ENCODE assay signal across 19 cellular contexts in the genomic region with DNA sequence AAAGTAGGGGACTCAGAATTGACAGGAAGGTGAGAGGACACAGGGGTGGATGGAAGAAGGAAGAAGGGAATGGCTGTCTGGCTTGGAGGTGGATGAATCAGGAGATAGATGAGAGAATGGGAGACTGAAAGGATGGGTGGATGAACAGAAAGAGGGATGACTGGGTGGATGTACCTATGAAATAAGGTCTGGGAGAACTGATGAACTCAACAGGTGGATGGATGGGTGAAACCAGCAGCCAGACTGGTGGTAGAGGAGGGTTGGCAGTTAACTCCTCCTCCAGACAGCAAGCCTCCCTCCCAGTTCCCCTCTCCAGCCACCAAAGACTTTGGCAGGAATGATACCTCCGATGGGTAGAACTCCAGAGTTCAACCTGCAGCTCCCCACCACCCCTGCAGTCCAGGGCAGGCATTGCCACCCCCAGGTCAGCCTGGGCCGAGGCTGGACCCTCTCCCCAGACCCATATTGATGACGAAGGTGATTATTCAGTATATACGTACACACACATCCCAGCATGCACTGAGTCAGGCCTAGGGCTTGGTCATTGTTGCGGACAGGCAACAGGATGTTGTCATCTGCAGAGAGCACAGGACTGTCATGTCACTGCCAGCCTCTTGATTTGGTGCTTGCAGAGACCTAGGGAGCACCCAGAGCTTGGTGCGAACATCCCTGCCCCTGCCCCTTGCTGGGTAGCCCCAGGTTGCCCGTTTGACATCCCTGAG. TPM values are rescaled to one million over a fixed set of nuclear protein-coding genes. Genes with fewer than 3 reads are reported as not detected.
A peak's percentile ranks its signal among the peaks of the same experiment; 100 is the strongest.
DNase-seq lines count a peak whose midpoint lies in the region; ATAC-seq, FAIRE-seq and TF ChIP-seq lines count a peak whose summit lies in the region.
"Had no signal": no experiment of that assay in that cellular context is flagged by ENCODE, and none has a peak within 500 bp of the region (broad histone marks: within the 10 kb centered on the region; RNA-seq: fewer than 3 reads in every experiment).

No MANE protein-coding gene starts in this region.

- in situ Hi-C loops in HepG2 (cut with HindIII; ENCODE audit: extremely low pct_ligation_motif_present, low pct_unique_long_range_greater_than_20kb) = loop anchor here (5.0 kb wide), 1 partner anchor 100 kb away; no protein-coding TSS in a partner anchor

- H3K4me3 Mint-ChIP-seq in T-helper 17 cell = no peak overlapping the region
- H3K4me3 Mint-ChIP-seq in naive thymus-derived CD4-positive, alpha-beta T cell = peak overlapping the region in 3 of 10 donors; percentile 3 to 25 (median 3)
- H3K4me3 Mint-ChIP-seq in stimulated activated naive CD8-positive, alpha-beta T cell treated with anti-CD3 and anti-CD28 coated beads, Interleukin-15, amount 100 ng/mL, for 72 hours = no peak overlapping the region
- no peak overlapping the region for H3K4me3 Mint-ChIP-seq in mesothelial cell of epicardium

- peaks cover 12% of the 10 kb centered on the region for H3K4me1 Mint-ChIP-seq in T-helper 17 cell
- peaks cover 6 to 62% (median 47%) of the 10 kb centered on the region in 7 donors for H3K4me1 Mint-ChIP-seq in naive thymus-derived CD4-positive, alpha-beta T cell
- peaks cover 21% of the 10 kb centered on the region for H3K4me1 Mint-ChIP-seq in stimulated activated naive CD8-positive, alpha-beta T cell treated with anti-CD3 and anti-CD28 coated beads, Interleukin-15, amount 100 ng/mL, for 72 hours
- no peaks in the 10 kb centered on the region for H3K4me1 Mint-ChIP-seq in mesothelial cell of epicardium

- H3K9me3 ChIP-seq in HepG2 (ENCODE audit: low read length) (no peaks in the 10 kb centered on the region), right lobe of liver (no peaks in the 10 kb centered on the region), T-helper 17 cell (ENCODE audit: control insufficient read depth, low read length, poor library complexity, severe bottlenecking) (no peaks in the 10 kb centered on the region)
- peaks cover 0 to 3% (median 0%) of the 10 kb centered on the region in 3 experiments for H3K9me3 ChIP-seq in naive thymus-derived CD4-positive, alpha-beta T cell (ENCODE audit: control insufficient read depth in 2 of 3, low read length in 3 of 3)

- intact Hi-C loops in HepG2 (cut with micrococcal nuclease; ENCODE audit: unreplicated experiment) = loop anchor here (10.0 kb wide), 1 partner anchor 207 kb away; no protein-coding TSS in a partner anchor
- intact Hi-C loops in right lobe of liver (cut with DNase I) = no loop called here
- intact Hi-C loops in naive thymus-derived CD4-positive, alpha-beta T cell (cut with micrococcal nuclease) = no loop called here

- peak overlapping the region; percentile 71 for H3K27ac Mint-ChIP-seq in T-helper 17 cell
- peak overlapping the region in 6 of 9 donors; percentile 7 to 80 (median 42) for H3K27ac Mint-ChIP-seq in naive thymus-derived CD4-positive, alpha-beta T cell
- H3K27ac Mint-ChIP-seq in stimulated activated naive CD8-positive, alpha-beta T cell treated with anti-CD3 and anti-CD28 coated beads, Interleukin-15, amount 100 ng/mL, for 72 hours = no peak overlapping the region
- H3K27ac Mint-ChIP-seq in mesothelial cell of epicardium = no peak overlapping the region

- H3K9ac ChIP-seq in HepG2 (ENCODE audit: insufficient read depth, low read depth, low read length) = no peak overlapping the region

- no peaks in the 10 kb centered on the region for H3K36me3 ChIP-seq in HepG2 (replicated peaks in 1 of 2; ENCODE audit: control insufficient read depth in 1 of 2, insufficient read depth in 2 of 2, low read length in 2 of 2)
- no peaks in the 10 kb centered on the region for H3K36me3 ChIP-seq in right lobe of liver
- H3K36me3 ChIP-seq in naive thymus-derived CD4-positive, alpha-beta T cell (ENCODE audit: control insufficient read depth in 2 of 3, insufficient read depth in 3 of 3, low read length in 3 of 3) = no peaks in the 10 kb centered on the region
- H3K36me3 ChIP-seq: HAP-1 had no signal

- H3K4me2 ChIP-seq in HepG2 (ENCODE audit: low read depth, low read length) = no peak overlapping the region

- POLR2A ChIA-PET in HepG2 (lab: Yijun Ruan, JAX) = no interaction called here
- POLR2A ChIA-PET in naive thymus-derived CD4-positive, alpha-beta T cell (lab: Charles Lee) = interaction anchor here (1.0 kb wide), 1 partner anchor 26 kb away, joined by 3 read pairs; no protein-coding TSS in a partner anchor

- 41% methylated on average over 7 of the region's 7 CpGs for WGBS in HepG2 (ENCODE audit: low lambda C conversion rate)
- 86% methylated on average over 1 of the region's 7 CpGs for WGBS in right lobe of liver (ENCODE audit: insufficient coverage, low coverage, low lambda C conversion rate, missing lambda C conversion rate)

- TF ChIP-seq POLR2A in HepG2 (IDR thresholded peaks at IDR 0.05; ENCODE audit: insufficient read depth in 1 of 2, low read depth in 2 of 2, low read length in 2 of 2) (no peak), right lobe of liver (IDR thresholded peaks at IDR 0.05) (no peak)

- H3K27me3 ChIP-seq in HepG2 (ENCODE audit: control insufficient read depth in 1 of 2, insufficient read depth in 2 of 2, low read length in 2 of 2) (peaks cover 0 to 11% of the 10 kb centered on the region in 2 experiments; a peak in 1 of 5 replicates), right lobe of liver (no peaks in the 10 kb centered on the region)
- no peaks in the 10 kb centered on the region for H3K27me3 ChIP-seq in naive thymus-derived CD4-positive, alpha-beta T cell (ENCODE audit: control insufficient read depth in 2 of 2, insufficient read depth in 2 of 2, low read length in 2 of 2)

- TF ChIP-seq RAD21 in HepG2 (CRISPR knock-in tag; IDR thresholded peaks at IDR 0.05) = no peak

- no peak for FAIRE-seq in HepG2 (lab: Jason Lieb, UNC)
- FAIRE-seq: RCC 7860 had no signal

- TF ChIP-seq CTCF in HepG2 (CRISPR knock-in tag; IDR thresholded peaks at IDR 0.05) = no peak
- TF ChIP-seq CTCF in right lobe of liver (IDR thresholded peaks at IDR 0.05) = no peak
- TF ChIP-seq CTCF in mesothelial cell of epicardium (IDR thresholded peaks at IDR 0.05; ENCODE audit: unreplicated experiment) = no peak

- H3K9me3 Mint-ChIP-seq in naive thymus-derived CD4-positive, alpha-beta T cell = peaks cover 0 to 9% (median 0%) of the 10 kb centered on the region in 11 donors
- peaks cover 5 to 7% of the 10 kb centered on the region in 2 donors for H3K9me3 Mint-ChIP-seq in stimulated activated naive CD8-positive, alpha-beta T cell treated with anti-CD3 and anti-CD28 coated beads, Interleukin-15, amount 100 ng/mL, for 72 hours
- H3K9me3 Mint-ChIP-seq in mesothelial cell of epicardium = peaks cover 4% of the 10 kb centered on the region

- no TSS peak for BruUV-seq in HepG2 (replicated peaks; lab: Mats Ljungman, UMichigan)

- ATAC-seq in HepG2 (no peak), right lobe of liver (no peak), T-helper 17 cell (no peak), HG02623 (IDR thresholded peaks at IDR 0.05; ENCODE audit: unreplicated experiment) (no peak)
- ATAC-seq in naive thymus-derived CD4-positive, alpha-beta T cell = no peak
- peak; percentile 31 for ATAC-seq in stimulated activated naive CD8-positive, alpha-beta T cell treated with anti-CD3 and anti-CD28 coated beads, Interleukin-15, amount 100 ng/mL, for 72 hours

- H4K20me1 ChIP-seq in HepG2 (ENCODE audit: insufficient read depth, low read length) = no peaks in the 10 kb centered on the region

- H3K4me1 ChIP-seq in HepG2 (ENCODE audit: insufficient read depth, low read length) = peaks cover 71% of the 10 kb centered on the region
- peaks cover 0 to 3% (median 0%) of the 10 kb centered on the region in 4 donors for H3K4me1 ChIP-seq in right lobe of liver
- peaks cover 0 to 20% of the 10 kb centered on the region in 2 donors for H3K4me1 ChIP-seq in naive thymus-derived CD4-positive, alpha-beta T cell (ENCODE audit: control insufficient read depth in 2 of 2, insufficient read depth in 2 of 2, low read length in 2 of 2)
- H3K4me1 ChIP-seq: HAP-1 had no signal

- H2AFZ ChIP-seq in HepG2 (ENCODE audit: low read length) = no peak overlapping the region

- H3K27ac ChIP-seq in HepG2 (ENCODE audit: extremely low read length, insufficient read depth, low read length) = no peak overlapping the region
- H3K27ac ChIP-seq in right lobe of liver = no peak overlapping the region
- H3K27ac ChIP-seq in naive thymus-derived CD4-positive, alpha-beta T cell (ENCODE audit: low read depth, low read length) = no peak overlapping the region
- H3K27ac ChIP-seq: HL-60 had no signal

- H3K36me3 Mint-ChIP-seq in T-helper 17 cell (ENCODE audit: low read depth) (no peaks in the 10 kb centered on the region), mesothelial cell of epicardium (no peaks in the 10 kb centered on the region)
- peaks cover 0 to 3% (median 0%) of the 10 kb centered on the region in 5 donors for H3K36me3 Mint-ChIP-seq in naive thymus-derived CD4-positive, alpha-beta T cell

- H3K27me3 Mint-ChIP-seq in T-helper 17 cell (no peaks in the 10 kb centered on the region), mesothelial cell of epicardium (ENCODE audit: low read depth) (peaks cover 20% of the 10 kb centered on the region)
- no peaks in the 10 kb centered on the region for H3K27me3 Mint-ChIP-seq in naive thymus-derived CD4-positive, alpha-beta T cell
- H3K27me3 Mint-ChIP-seq in stimulated activated naive CD8-positive, alpha-beta T cell treated with anti-CD3 and anti-CD28 coated beads, Interleukin-15, amount 100 ng/mL, for 72 hours = no peaks in the 10 kb centered on the region

- DNase-seq in HepG2 (ENCODE audit: low spot score) (no peak), right lobe of liver (no peak), T-helper 17 cell (no peak), mesothelial cell of epicardium (ENCODE audit: low spot score in 2 of 2, unreplicated experiment in 2 of 2) (no peak), 8988T (no peak)
- DNase-seq in naive thymus-derived CD4-positive, alpha-beta T cell = no peak
- DNase-seq in stimulated activated naive CD8-positive, alpha-beta T cell treated with anti-CD3 and anti-CD28 coated beads, Interleukin-15, amount 100 ng/mL, for 72 hours = no peak
- DNase-seq: Calu3, DMS53, MV-4-11, NCI-H1417, NCI-H187 treated with DMSO at 0.1 percent for 48 hours, NCI-H345, NCI-H69, SHP77 treated with DMSO at 0.1 percent for 48 hours had no signal

- no peaks in the 10 kb centered on the region for H3K79me2 ChIP-seq in HepG2 (ENCODE audit: insufficient read depth, low read length)

- TF ChIP-seq EP300 in HepG2 (IDR thresholded peaks at IDR 0.05; ENCODE audit: low read depth in 2 of 2, low read length in 2 of 2) (no peak), HepG2 (CRISPR knock-in tag; IDR thresholded peaks at IDR 0.05; ENCODE audit: borderline replicate concordance) (no peak)

- H3K4me3 ChIP-seq in HepG2 (replicated peaks in 1 of 3; ENCODE audit: insufficient read depth in 1 of 3, low read depth in 2 of 3, low read length in 3 of 3) (no peak overlapping the region; a peak in 1 of 6 replicates), right lobe of liver (no peak overlapping the region)
- H3K4me3 ChIP-seq in naive thymus-derived CD4-positive, alpha-beta T cell (ENCODE audit: low read length) = no peak overlapping the region
- H3K4me3 ChIP-seq: HAP-1 had no signal

- CTCF ChIA-PET in HepG2 (lab: Yijun Ruan, JAX; ENCODE audit: low intra/inter-chr PET ratio, low total read pairs) = no interaction called here
- CTCF ChIA-PET in naive thymus-derived CD4-positive, alpha-beta T cell (lab: Charles Lee) = interaction anchor here (1.0 kb wide), 1 partner anchor 36 kb away, joined by 3 read pairs; no protein-coding TSS in a partner anchor

RNA-seq across cellular contexts. Expression of a gene that starts 2.0 kb away (rescaled TPM):
- not detected in 2 replicates for total RNA-seq in HepG2 (2016; rRNA removed; fragmentation: Illumina TruSeq; extraction: Trizol)
- not detected in 2 replicates for total RNA-seq in HepG2 (2016; cell fraction: cytosol; rRNA removed; fragmentation: Illumina TruSeq; extraction: Trizol; ENCODE audit: low read depth)
- not detected in 2 replicates for total RNA-seq in HepG2 (2016; cell fraction: insoluble cytoplasmic fraction; rRNA removed; fragmentation: Illumina TruSeq; extraction: Trizol)
- total RNA-seq in HepG2 (2016; cell fraction: membrane; rRNA removed; fragmentation: Illumina TruSeq; extraction: Trizol) = not detected in 2 replicates
- total RNA-seq in HepG2 (2016; cell fraction: nucleus; rRNA removed; fragmentation: Illumina TruSeq; extraction: Trizol) = not detected in 2 replicates
- not detected in 2 replicates for polyA plus RNA-seq in HepG2 (2011; rRNA removed)
- polyA plus RNA-seq in HepG2 (2011; cell fraction: cytosol; rRNA removed) = not detected in 2 replicates
- not detected in 2 replicates for polyA plus RNA-seq in HepG2 (2011; cell fraction: nucleus; rRNA removed)
- polyA plus RNA-seq in HepG2 (2012) = not detected in 2 replicates
- polyA plus RNA-seq in HepG2 (2016; cell fraction: cytosol; fragmentation: Illumina TruSeq; extraction: Trizol; ENCODE audit: low read depth) = not detected in 2 replicates
- polyA plus RNA-seq in HepG2 (2016; cell fraction: insoluble cytoplasmic fraction; fragmentation: Illumina TruSeq; extraction: Trizol; ENCODE audit: low read depth) = not detected in 2 replicates
- polyA plus RNA-seq in HepG2 (2016; cell fraction: membrane; fragmentation: Illumina TruSeq; extraction: Trizol; ENCODE audit: low read depth) = not detected in 2 replicates
- polyA plus RNA-seq in HepG2 (2016; cell fraction: nucleus; fragmentation: Illumina TruSeq; extraction: Trizol; ENCODE audit: insufficient read depth, low read depth) = not detected in 2 replicates
- not detected in 2 replicates for polyA minus RNA-seq in HepG2 (2011; rRNA and poly(A)+ RNA removed; ENCODE audit: low replicate concordance)
- not detected in 2 replicates for polyA minus RNA-seq in HepG2 (2011; cell fraction: cytosol; rRNA and poly(A)+ RNA removed)
- polyA minus RNA-seq in HepG2 (2011; cell fraction: nucleus; rRNA and poly(A)+ RNA removed) = not detected in 2 replicates
- not detected for total RNA-seq in right lobe of liver
- not detected for total RNA-seq in T-helper 17 cell
- total RNA-seq in naive thymus-derived CD4-positive, alpha-beta T cell = not detected
- not detected for polyA plus RNA-seq in naive thymus-derived CD4-positive, alpha-beta T cell
- total RNA-seq in mesothelial cell of epicardium = not detected in 3 replicates
- total RNA-seq: Calu3 had no signal

RNA-seq across cellular contexts. Expression of a gene that starts 5.3 kb away (rescaled TPM):
- 27.4 and 54.5 TPM in 2 replicates for total RNA-seq in HepG2 (2016; rRNA removed; fragmentation: Illumina TruSeq; extraction: Trizol)
- total RNA-seq in HepG2 (2016; cell fraction: cytosol; rRNA removed; fragmentation: Illumina TruSeq; extraction: Trizol; ENCODE audit: low read depth) = 7.1 and 9.6 TPM in 2 replicates
- 23.9 and 58.5 TPM in 2 replicates for total RNA-seq in HepG2 (2016; cell fraction: insoluble cytoplasmic fraction; rRNA removed; fragmentation: Illumina TruSeq; extraction: Trizol)
- total RNA-seq in HepG2 (2016; cell fraction: membrane; rRNA removed; fragmentation: Illumina TruSeq; extraction: Trizol) = 14.4 and 19.0 TPM in 2 replicates
- total RNA-seq in HepG2 (2016; cell fraction: nucleus; rRNA removed; fragmentation: Illumina TruSeq; extraction: Trizol) = 67.6 and 73.6 TPM in 2 replicates
- polyA plus RNA-seq in HepG2 (2011; rRNA removed) = 902 and 1,439 TPM in 2 replicates
- polyA plus RNA-seq in HepG2 (2011; cell fraction: cytosol; rRNA removed) = 445 and 477 TPM in 2 replicates
- polyA plus RNA-seq in HepG2 (2011; cell fraction: nucleus; rRNA removed) = 3,378 and 3,757 TPM in 2 replicates
- 748 and 877 TPM in 2 replicates for polyA plus RNA-seq in HepG2 (2012)
- polyA plus RNA-seq in HepG2 (2016; cell fraction: cytosol; fragmentation: Illumina TruSeq; extraction: Trizol; ENCODE audit: low read depth) = 16.7 and 20.1 TPM in 2 replicates
- 40.9 and 50.4 TPM in 2 replicates for polyA plus RNA-seq in HepG2 (2016; cell fraction: insoluble cytoplasmic fraction; fragmentation: Illumina TruSeq; extraction: Trizol; ENCODE audit: low read depth)
- polyA plus RNA-seq in HepG2 (2016; cell fraction: membrane; fragmentation: Illumina TruSeq; extraction: Trizol; ENCODE audit: low read depth) = 25.2 and 26.1 TPM in 2 replicates
- 205 and 206 TPM in 2 replicates for polyA plus RNA-seq in HepG2 (2016; cell fraction: nucleus; fragmentation: Illumina TruSeq; extraction: Trizol; ENCODE audit: insufficient read depth, low read depth)
- 0.19 and 1,018 TPM in 2 replicates for polyA minus RNA-seq in HepG2 (2011; rRNA and poly(A)+ RNA removed; ENCODE audit: low replicate concordance)
- 235 and 377 TPM in 2 replicates for polyA minus RNA-seq in HepG2 (2011; cell fraction: cytosol; rRNA and poly(A)+ RNA removed)
- polyA minus RNA-seq in HepG2 (2011; cell fraction: nucleus; rRNA and poly(A)+ RNA removed) = 642 and 673 TPM in 2 replicates
- under 1 TPM in 1 of 6 experiments, not detected in 5; 0.12 TPM for total RNA-seq in right lobe of liver
- total RNA-seq in T-helper 17 cell = not detected
- not detected for total RNA-seq in naive thymus-derived CD4-positive, alpha-beta T cell
- polyA plus RNA-seq in naive thymus-derived CD4-positive, alpha-beta T cell = not detected
- total RNA-seq in mesothelial cell of epicardium = not detected in 3 replicates
- total RNA-seq: Calu3 had no signal

RNA-seq across cellular contexts. Expression of a gene that starts 29.2 kb away (rescaled TPM):
- total RNA-seq in HepG2 (2016; rRNA removed; fragmentation: Illumina TruSeq; extraction: Trizol) (0.13 TPM in 1 of 2 replicates, not detected in the other), right lobe of liver (not detected), T-helper 17 cell (not detected), mesothelial cell of epicardium (not detected in 3 replicates)
- total RNA-seq in HepG2 (2016; cell fraction: cytosol; rRNA removed; fragmentation: Illumina TruSeq; extraction: Trizol; ENCODE audit: low read depth) = not detected in 2 replicates
- not detected in 2 replicates for total RNA-seq in HepG2 (2016; cell fraction: insoluble cytoplasmic fraction; rRNA removed; fragmentation: Illumina TruSeq; extraction: Trizol)
- total RNA-seq in HepG2 (2016; cell fraction: membrane; rRNA removed; fragmentation: Illumina TruSeq; extraction: Trizol) = not detected in 2 replicates
- total RNA-seq in HepG2 (2016; cell fraction: nucleus; rRNA removed; fragmentation: Illumina TruSeq; extraction: Trizol) = 0.28 TPM in 1 of 2 replicates, not detected in the other
- polyA plus RNA-seq in HepG2 (2011; rRNA removed) = 1.7 and 3.1 TPM in 2 replicates
- polyA plus RNA-seq in HepG2 (2011; cell fraction: cytosol; rRNA removed) = 0.36 and 0.92 TPM in 2 replicates
- 16.0 and 30.7 TPM in 2 replicates for polyA plus RNA-seq in HepG2 (2011; cell fraction: nucleus; rRNA removed)
- 1.9 and 4.7 TPM in 2 replicates for polyA plus RNA-seq in HepG2 (2012)
- not detected in 2 replicates for polyA plus RNA-seq in HepG2 (2016; cell fraction: cytosol; fragmentation: Illumina TruSeq; extraction: Trizol; ENCODE audit: low read depth)
- not detected in 2 replicates for polyA plus RNA-seq in HepG2 (2016; cell fraction: insoluble cytoplasmic fraction; fragmentation: Illumina TruSeq; extraction: Trizol; ENCODE audit: low read depth)
- not detected in 2 replicates for polyA plus RNA-seq in HepG2 (2016; cell fraction: membrane; fragmentation: Illumina TruSeq; extraction: Trizol; ENCODE audit: low read depth)
- 0.32 TPM in 1 of 2 replicates, not detected in the other for polyA plus RNA-seq in HepG2 (2016; cell fraction: nucleus; fragmentation: Illumina TruSeq; extraction: Trizol; ENCODE audit: insufficient read depth, low read depth)
- polyA minus RNA-seq in HepG2 (2011; rRNA and poly(A)+ RNA removed; ENCODE audit: low replicate concordance) = 2.3 TPM in 1 of 2 replicates, not detected in the other
- not detected in 2 replicates for polyA minus RNA-seq in HepG2 (2011; cell fraction: cytosol; rRNA and poly(A)+ RNA removed)
- polyA minus RNA-seq in HepG2 (2011; cell fraction: nucleus; rRNA and poly(A)+ RNA removed) = 2.2 and 2.5 TPM in 2 replicates
- total RNA-seq in naive thymus-derived CD4-positive, alpha-beta T cell = not detected
- polyA plus RNA-seq in naive thymus-derived CD4-positive, alpha-beta T cell = not detected
- total RNA-seq: Calu3 had no signal

RNA-seq across cellular contexts. Expression of a gene that starts 51.5 kb away (rescaled TPM):
- not detected in 2 replicates for total RNA-seq in HepG2 (2016; rRNA removed; fragmentation: Illumina TruSeq; extraction: Trizol)
- total RNA-seq in HepG2 (2016; cell fraction: cytosol; rRNA removed; fragmentation: Illumina TruSeq; extraction: Trizol; ENCODE audit: low read depth) = not detected in 2 replicates
- not detected in 2 replicates for total RNA-seq in HepG2 (2016; cell fraction: insoluble cytoplasmic fraction; rRNA removed; fragmentation: Illumina TruSeq; extraction: Trizol)
- not detected in 2 replicates for total RNA-seq in HepG2 (2016; cell fraction: membrane; rRNA removed; fragmentation: Illumina TruSeq; extraction: Trizol)
- not detected in 2 replicates for total RNA-seq in HepG2 (2016; cell fraction: nucleus; rRNA removed; fragmentation: Illumina TruSeq; extraction: Trizol)
- 0.09 TPM in 1 of 2 replicates, not detected in the other for polyA plus RNA-seq in HepG2 (2011; rRNA removed)
- not detected in 2 replicates for polyA plus RNA-seq in HepG2 (2011; cell fraction: cytosol; rRNA removed)
- 0.21 TPM in 1 of 2 replicates, not detected in the other for polyA plus RNA-seq in HepG2 (2011; cell fraction: nucleus; rRNA removed)
- polyA plus RNA-seq in HepG2 (2012) = not detected in 2 replicates
- polyA plus RNA-seq in HepG2 (2016; cell fraction: cytosol; fragmentation: Illumina TruSeq; extraction: Trizol; ENCODE audit: low read depth) = not detected in 2 replicates
- not detected in 2 replicates for polyA plus RNA-seq in HepG2 (2016; cell fraction: insoluble cytoplasmic fraction; fragmentation: Illumina TruSeq; extraction: Trizol; ENCODE audit: low read depth)
- polyA plus RNA-seq in HepG2 (2016; cell fraction: membrane; fragmentation: Illumina TruSeq; extraction: Trizol; ENCODE audit: low read depth) = not detected in 2 replicates
- not detected in 2 replicates for polyA plus RNA-seq in HepG2 (2016; cell fraction: nucleus; fragmentation: Illumina TruSeq; extraction: Trizol; ENCODE audit: insufficient read depth, low read depth)
- not detected in 2 replicates for polyA minus RNA-seq in HepG2 (2011; rRNA and poly(A)+ RNA removed; ENCODE audit: low replicate concordance)
- polyA minus RNA-seq in HepG2 (2011; cell fraction: cytosol; rRNA and poly(A)+ RNA removed) = not detected in 2 replicates
- not detected in 2 replicates for polyA minus RNA-seq in HepG2 (2011; cell fraction: nucleus; rRNA and poly(A)+ RNA removed)
- total RNA-seq in right lobe of liver = not detected
- total RNA-seq in T-helper 17 cell = not detected
- total RNA-seq in naive thymus-derived CD4-positive, alpha-beta T cell = not detected
- not detected for polyA plus RNA-seq in naive thymus-derived CD4-positive, alpha-beta T cell
- total RNA-seq in mesothelial cell of epicardium = not detected in 3 replicates
- total RNA-seq: Calu3 had no signal

Comparison
In these comparisons a context has a peak if more than half of its experiments do, and no peak if none do; other contexts are left out.
1. H3K27ac Mint-ChIP-seq: peak in T-helper 17 cell (single experiment) and naive thymus-derived CD4-positive, alpha-beta T cell (6 of 9); none in stimulated activated naive CD8-positive, alpha-beta T cell treated with anti-CD3 and anti-CD28 coated beads, Interleukin-15, amount 100 ng/mL, for 72 hours (0 of 2) and mesothelial cell of epicardium (single experiment).